Comparison of ENCODE assay signal across 1 cellular context in the genomic region with DNA sequence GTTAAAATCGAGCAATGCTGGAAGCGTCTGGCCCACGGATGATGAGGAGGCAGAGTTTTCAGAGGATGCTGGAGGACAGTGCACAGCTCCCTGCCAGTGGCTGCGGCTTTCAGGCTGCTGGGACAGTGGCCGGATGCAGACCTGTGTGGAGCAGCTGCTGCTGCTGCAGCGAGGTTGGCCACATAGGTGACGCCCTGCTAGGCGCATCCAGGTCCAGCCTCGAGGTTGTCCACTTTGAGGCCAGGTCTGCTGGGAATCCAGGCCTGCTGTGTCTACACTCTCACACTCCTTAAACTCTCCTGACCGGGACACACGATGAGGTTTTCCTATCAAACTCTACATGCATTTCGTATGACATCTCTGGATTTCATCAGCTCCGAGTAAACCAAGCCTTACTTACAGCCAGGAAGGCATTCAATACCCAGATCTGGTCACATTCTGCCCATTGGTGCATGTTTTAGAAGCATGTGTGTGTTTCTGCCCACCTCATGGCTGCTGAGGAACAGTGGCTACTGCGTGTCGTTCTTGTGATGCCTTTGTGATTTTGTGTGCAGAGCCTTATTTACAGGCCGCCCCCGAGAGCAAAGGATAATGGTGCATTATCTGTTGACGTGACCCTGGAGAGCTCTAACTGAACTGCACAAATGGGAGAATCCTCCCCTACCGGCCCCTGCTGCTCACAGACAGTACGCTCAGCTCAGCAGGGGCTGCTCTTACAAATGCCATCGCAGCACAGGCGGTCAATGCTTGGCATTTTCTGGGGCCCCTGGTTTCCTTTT.
TF ChIP-seq lines count a peak whose summit lies in the region.

No MANE protein-coding gene starts in this region.

TF ChIP-seq in H1, 55 proteins besides CTCF, POLR2A, EP300 and RAD21:
- TF ChIP-seq JUN (IDR thresholded peaks at IDR 0.05; ENCODE audit: low read depth, low read length) (no peak), GTF2F1 (IDR thresholded peaks at IDR 0.05; ENCODE audit: borderline replicate concordance, low read depth, low read length) (no peak), KDM1A (IDR thresholded peaks at IDR 0.05; ENCODE audit: borderline replicate concordance, low read length) (no peak), BRCA1 (IDR thresholded peaks at IDR 0.05; ENCODE audit: low read depth, low read length) (no peak), POLR2AphosphoS5 (IDR thresholded peaks at IDR 0.05; ENCODE audit: low read depth, low read length) (no peak), SRF (IDR thresholded peaks at IDR 0.05; ENCODE audit: low read depth, low read length) (no peak)
- TF ChIP-seq, protein P1, sequence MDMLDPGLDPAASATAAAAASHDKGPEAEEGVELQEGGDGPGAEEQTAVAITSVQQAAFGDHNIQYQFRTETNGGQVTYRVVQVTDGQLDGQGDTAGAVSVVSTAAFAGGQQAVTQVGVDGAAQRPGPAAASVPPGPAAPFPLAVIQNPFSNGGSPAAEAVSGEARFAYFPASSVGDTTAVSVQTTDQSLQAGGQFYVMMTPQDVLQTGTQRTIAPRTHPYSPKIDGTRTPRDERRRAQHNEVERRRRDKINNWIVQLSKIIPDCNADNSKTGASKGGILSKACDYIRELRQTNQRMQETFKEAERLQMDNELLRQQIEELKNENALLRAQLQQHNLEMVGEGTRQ (IDR thresholded peaks at IDR 0.05; ENCODE audit: low read length): no peak
